8 cellular contexts compared by ENCODE assay signal in the genomic region with DNA sequence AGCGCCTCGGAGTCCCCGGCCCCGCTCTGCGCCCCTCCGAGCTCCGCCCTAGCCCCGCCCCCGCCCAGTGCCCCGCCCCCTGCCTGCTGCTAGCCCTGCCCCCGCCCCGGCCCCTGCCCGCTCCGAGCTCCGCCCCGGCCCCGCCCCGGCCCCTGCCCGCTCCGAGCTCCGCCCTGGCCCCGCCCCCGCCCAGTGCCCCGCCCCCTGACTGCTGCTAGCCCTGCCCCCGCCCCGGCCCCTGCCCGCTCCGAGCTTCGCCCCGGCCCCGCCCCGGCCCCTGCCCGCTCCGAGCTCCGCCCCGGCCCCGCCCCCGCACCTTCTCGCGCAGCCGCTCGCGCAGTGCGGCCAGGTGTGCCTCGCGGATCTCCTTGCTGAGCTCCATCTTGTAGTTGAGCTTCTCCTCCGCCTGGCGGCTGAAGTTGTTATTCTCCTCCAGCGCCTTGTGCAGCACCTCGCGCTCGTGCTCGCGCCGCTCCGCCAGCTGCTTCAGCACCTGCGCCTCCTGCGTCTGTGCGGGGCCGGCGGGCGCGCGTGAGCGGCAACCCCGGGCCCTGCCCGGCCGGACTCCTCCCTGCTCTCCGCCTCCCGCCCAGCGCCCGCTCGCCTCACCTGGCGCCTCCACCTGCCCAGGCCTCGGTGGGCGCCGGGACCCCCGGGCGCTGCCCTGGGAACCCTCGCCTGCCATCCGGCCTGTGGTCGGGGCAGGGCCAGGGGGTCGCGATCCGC. TPM values are rescaled to one million over a fixed set of nuclear protein-coding genes. Genes with fewer than 3 reads are reported as not detected.
A peak's percentile ranks its signal among the peaks of the same experiment; 100 is the strongest.
DNase-seq lines count a peak whose midpoint lies in the region; ATAC-seq, FAIRE-seq and TF ChIP-seq lines count a peak whose summit lies in the region.

No MANE protein-coding gene starts in this region.

- CTCF ChIA-PET in activated CD4-positive, alpha-beta T cell treated with anti-CD3 and anti-CD28 coated beads, Interleukin-2, amount 10 ng/mL, durations not matched to agents 7 days and 5 days (lab: Charles Lee), result interaction anchor here (0.6 to 2.5 kb wide), 16 partner anchors 9 to 108 kb away, joined by 3 to 16 read pairs (median 5); partner anchors contain the start of genes GMEB2, HELZ2, LIME1 and PTK6
- CTCF ChIA-PET in HepG2 (lab: Yijun Ruan, JAX; ENCODE audit: low intra/inter-chr PET ratio, low total read pairs), result no interaction called here

- H4K20me1 ChIP-seq in HepG2 (ENCODE audit: insufficient read depth, low read length), result no peaks in the 10 kb centered on the region

- peaks cover 25% of the 10 kb centered on the region for H3K4me1 Mint-ChIP-seq in activated CD4-positive, alpha-beta T cell treated with anti-CD3 and anti-CD28 coated beads, Interleukin-2, amount 10 ng/mL, durations not matched to agents 7 days and 5 days
- H3K4me1 Mint-ChIP-seq in dendritic cell treated with granulocyte-macrophage colony-stimulating factor and Interleukin-4, amounts not matched to agents 40 ng/mL and 50 ng/mL, for 4 days (ENCODE audit: low read depth), result peaks cover 32% of the 10 kb centered on the region

- peak overlapping the region; percentile 56 for H3K27ac ChIP-seq in HepG2 (ENCODE audit: extremely low read length, insufficient read depth, low read length)

- peak overlapping the region; percentile 96 for H3K4me2 ChIP-seq in HepG2 (ENCODE audit: low read depth, low read length)

- no peaks in the 10 kb centered on the region for H3K9me3 ChIP-seq in HepG2 (ENCODE audit: low read length)

- no peaks in the 10 kb centered on the region; a peak in 1 of 5 replicates for H3K27me3 ChIP-seq in HepG2 (ENCODE audit: control insufficient read depth in 1 of 2, insufficient read depth in 2 of 2, low read length in 2 of 2)

- H3K27ac Mint-ChIP-seq in activated CD4-positive, alpha-beta T cell treated with anti-CD3 and anti-CD28 coated beads, Interleukin-2, amount 10 ng/mL, durations not matched to agents 7 days and 5 days, result peak overlapping the region; percentile 88
- H3K27ac Mint-ChIP-seq in dendritic cell treated with granulocyte-macrophage colony-stimulating factor and Interleukin-4, amounts not matched to agents 40 ng/mL and 50 ng/mL, for 4 days, result peak overlapping the region; percentile 84

- POLR2A ChIA-PET in activated CD4-positive, alpha-beta T cell treated with anti-CD3 and anti-CD28 coated beads, Interleukin-2, amount 10 ng/mL, durations not matched to agents 7 days and 5 days (lab: Charles Lee), result interaction anchor here (0.7 to 1.4 kb wide), 2 partner anchors 14 to 326 kb away, joined by 4 to 5 read pairs; no protein-coding TSS in a partner anchor
- POLR2A ChIA-PET in HepG2 (lab: Yijun Ruan, JAX), result interaction anchor here (0.5 to 3.3 kb wide), 21 partner anchors 10 to 425 kb away, joined by 3 to 58 read pairs (median 5); partner anchors contain the start of genes ARFRP1, GMEB2, HELZ2 and RTEL1

- intact Hi-C loops in dendritic cell treated with granulocyte-macrophage colony-stimulating factor and Interleukin-4, amounts not matched to agents 40 ng/mL and 50 ng/mL, for 4 days (cut with micrococcal nuclease), result loop anchor here (2.0 kb wide), 1 partner anchor 103 kb away; no protein-coding TSS in a partner anchor
- intact Hi-C loops in HepG2 (cut with micrococcal nuclease; ENCODE audit: unreplicated experiment), result no loop called here

- no peaks in the 10 kb centered on the region for H3K27me3 Mint-ChIP-seq in activated CD4-positive, alpha-beta T cell treated with anti-CD3 and anti-CD28 coated beads, Interleukin-2, amount 10 ng/mL, durations not matched to agents 7 days and 5 days
- peaks cover 23% of the 10 kb centered on the region for H3K27me3 Mint-ChIP-seq in dendritic cell treated with granulocyte-macrophage colony-stimulating factor and Interleukin-4, amounts not matched to agents 40 ng/mL and 50 ng/mL, for 4 days

- ATAC-seq in GM18907 (IDR thresholded peaks at IDR 0.05; ENCODE audit: unreplicated experiment) (peak; percentile 48), HG03139 (IDR thresholded peaks at IDR 0.05; ENCODE audit: unreplicated experiment) (peak; percentile 55), HepG2 (peak; percentile 77)

- peak; percentile 90 for TF ChIP-seq RAD21 in HepG2 (CRISPR knock-in tag; IDR thresholded peaks at IDR 0.05)

- H3K9me3 Mint-ChIP-seq in activated CD4-positive, alpha-beta T cell treated with anti-CD3 and anti-CD28 coated beads, Interleukin-2, amount 10 ng/mL, durations not matched to agents 7 days and 5 days, result no peaks in the 10 kb centered on the region
- no peaks in the 10 kb centered on the region for H3K9me3 Mint-ChIP-seq in dendritic cell treated with granulocyte-macrophage colony-stimulating factor and Interleukin-4, amounts not matched to agents 40 ng/mL and 50 ng/mL, for 4 days

- H3K4me3 Mint-ChIP-seq in activated CD4-positive, alpha-beta T cell treated with anti-CD3 and anti-CD28 coated beads, Interleukin-2, amount 10 ng/mL, durations not matched to agents 7 days and 5 days, result peak overlapping the region; percentile 74
- H3K4me3 Mint-ChIP-seq in dendritic cell treated with granulocyte-macrophage colony-stimulating factor and Interleukin-4, amounts not matched to agents 40 ng/mL and 50 ng/mL, for 4 days, result peak overlapping the region; percentile 72

- TF ChIP-seq POLR2A in HepG2 (IDR thresholded peaks at IDR 0.05; ENCODE audit: insufficient read depth in 1 of 2, low read depth in 2 of 2, low read length in 2 of 2), result peak; percentile 41 to 73; a peak in 3 of 4 replicates

- peak; percentile 72 for FAIRE-seq in HepG2 (lab: Jason Lieb, UNC)

- in situ Hi-C loops in HepG2 (cut with HindIII; ENCODE audit: extremely low pct_ligation_motif_present, low pct_unique_long_range_greater_than_20kb), result no loop called here

- H3K79me2 ChIP-seq in HepG2 (ENCODE audit: insufficient read depth, low read length), result no peaks in the 10 kb centered on the region

- H3K9ac ChIP-seq in HepG2 (ENCODE audit: insufficient read depth, low read depth, low read length), result peak overlapping the region; percentile 68

- H3K36me3 ChIP-seq in HepG2 (replicated peaks in 1 of 2; ENCODE audit: control insufficient read depth in 1 of 2, insufficient read depth in 2 of 2, low read length in 2 of 2), result no peaks in the 10 kb centered on the region; a peak in 1 of 5 replicates

- peak; percentile 94 for DNase-seq in AG08395 (ENCODE audit: low spot score)
- DNase-seq in NCI-H460 (ENCODE audit: extremely low read depth, low read depth), result peak; percentile 62
- peak; percentile 96 for DNase-seq in activated CD4-positive, alpha-beta T cell treated with anti-CD3 and anti-CD28 coated beads, Interleukin-2, amount 10 ng/mL, durations not matched to agents 7 days and 5 days
- peak; percentile 90 for DNase-seq in HepG2 (ENCODE audit: low spot score)
- peak; percentile 97 to 99 for DNase-seq in stimulated activated CD4-positive, alpha-beta T cell treated with anti-CD3 and anti-CD28 coated beads, Interleukin-4, amount 100 ng/mL, for 4 hours

- peak; percentile 74 for TF ChIP-seq CTCF in HepG2 (CRISPR knock-in tag; IDR thresholded peaks at IDR 0.05)

- WGBS in HepG2 (ENCODE audit: low lambda C conversion rate), result 4% methylated on average over 67 of the region's 85 CpGs

- no peak overlapping the region for H2AFZ ChIP-seq in HepG2 (ENCODE audit: low read length)

- peak overlapping the region; percentile 49 to 81 (median 63) for H3K4me3 ChIP-seq in HepG2 (replicated peaks in 1 of 3; ENCODE audit: insufficient read depth in 1 of 3, low read depth in 2 of 3, low read length in 3 of 3)

- H3K36me3 Mint-ChIP-seq in activated CD4-positive, alpha-beta T cell treated with anti-CD3 and anti-CD28 coated beads, Interleukin-2, amount 10 ng/mL, durations not matched to agents 7 days and 5 days (ENCODE audit: low read depth), result peaks cover 14% of the 10 kb centered on the region
- H3K36me3 Mint-ChIP-seq in dendritic cell treated with granulocyte-macrophage colony-stimulating factor and Interleukin-4, amounts not matched to agents 40 ng/mL and 50 ng/mL, for 4 days (ENCODE audit: low read depth), result peaks cover 6% of the 10 kb centered on the region

- peaks cover 20% of the 10 kb centered on the region for H3K4me1 ChIP-seq in HepG2 (ENCODE audit: insufficient read depth, low read length)

- no TSS peak for BruUV-seq in HepG2 (replicated peaks; lab: Mats Ljungman, UMichigan)

- TF ChIP-seq EP300 in HepG2 (IDR thresholded peaks at IDR 0.05; ENCODE audit: low read depth in 2 of 2, low read length in 2 of 2) (no peak), HepG2 (CRISPR knock-in tag; IDR thresholded peaks at IDR 0.05; ENCODE audit: borderline replicate concordance) (no peak)

RNA-seq across cellular contexts. Expression of gene STMN3, which starts 11.3 kb away (rescaled TPM):
- 1.8 and 2.5 TPM in 2 replicates for total RNA-seq in NCI-H460 (2014; rRNA removed; shearing (Covaris generic))
- polyA plus RNA-seq in NCI-H460 (2014; cell fraction: nucleus; rRNA removed), result 10.7 and 13.8 TPM in 2 replicates
- 10 to 100 TPM; 49.4 to 54.4 TPM for total RNA-seq in activated CD4-positive, alpha-beta T cell treated with anti-CD3 and anti-CD28 coated beads, Interleukin-2, amount 10 ng/mL, durations not matched to agents 7 days and 5 days
- 28.1 and 48.3 TPM in 2 replicates for total RNA-seq in HepG2 (2016; rRNA removed; fragmentation: Illumina TruSeq; extraction: Trizol)
- 9.7 and 10.6 TPM in 2 replicates for total RNA-seq in HepG2 (2016; cell fraction: cytosol; rRNA removed; fragmentation: Illumina TruSeq; extraction: Trizol; ENCODE audit: low read depth)
- total RNA-seq in HepG2 (2016; cell fraction: insoluble cytoplasmic fraction; rRNA removed; fragmentation: Illumina TruSeq; extraction: Trizol), result 26.7 and 50.6 TPM in 2 replicates
- 20.0 and 20.9 TPM in 2 replicates for total RNA-seq in HepG2 (2016; cell fraction: membrane; rRNA removed; fragmentation: Illumina TruSeq; extraction: Trizol)
- 36.8 and 43.1 TPM in 2 replicates for total RNA-seq in HepG2 (2016; cell fraction: nucleus; rRNA removed; fragmentation: Illumina TruSeq; extraction: Trizol)
- 21.0 and 28.5 TPM in 2 replicates for polyA plus RNA-seq in HepG2 (2011; rRNA removed)
- 22.7 and 33.5 TPM in 2 replicates for polyA plus RNA-seq in HepG2 (2011; cell fraction: cytosol; rRNA removed)
- 98.2 and 123 TPM in 2 replicates for polyA plus RNA-seq in HepG2 (2011; cell fraction: nucleus; rRNA removed)
- 13.1 and 18.3 TPM in 2 replicates for polyA plus RNA-seq in HepG2 (2012)
- 10.7 and 12.2 TPM in 2 replicates for polyA plus RNA-seq in HepG2 (2016; cell fraction: cytosol; fragmentation: Illumina TruSeq; extraction: Trizol; ENCODE audit: low read depth)
- polyA plus RNA-seq in HepG2 (2016; cell fraction: insoluble cytoplasmic fraction; fragmentation: Illumina TruSeq; extraction: Trizol; ENCODE audit: low read depth), result 28.3 and 29.5 TPM in 2 replicates
- polyA plus RNA-seq in HepG2 (2016; cell fraction: membrane; fragmentation: Illumina TruSeq; extraction: Trizol; ENCODE audit: low read depth), result 16.2 and 16.7 TPM in 2 replicates
- 84.0 and 90.0 TPM in 2 replicates for polyA plus RNA-seq in HepG2 (2016; cell fraction: nucleus; fragmentation: Illumina TruSeq; extraction: Trizol; ENCODE audit: insufficient read depth, low read depth)
- polyA minus RNA-seq in HepG2 (2011; rRNA and poly(A)+ RNA removed; ENCODE audit: low replicate concordance), result 1.7 and 23.2 TPM in 2 replicates
- polyA minus RNA-seq in HepG2 (2011; cell fraction: cytosol; rRNA and poly(A)+ RNA removed), result 8.5 and 11.0 TPM in 2 replicates
- 3.3 and 5.6 TPM in 2 replicates for polyA minus RNA-seq in HepG2 (2011; cell fraction: nucleus; rRNA and poly(A)+ RNA removed)

RNA-seq across cellular contexts. Expression of gene GMEB2, which starts 15.1 kb away (rescaled TPM):
- total RNA-seq in NCI-H460 (2014; rRNA removed; shearing (Covaris generic)), result 13.1 and 14.0 TPM in 2 replicates
- 26.5 and 37.3 TPM in 2 replicates for polyA plus RNA-seq in NCI-H460 (2014; cell fraction: nucleus; rRNA removed)
- total RNA-seq in activated CD4-positive, alpha-beta T cell treated with anti-CD3 and anti-CD28 coated beads, Interleukin-2, amount 10 ng/mL, durations not matched to agents 7 days and 5 days, result 10 to 100 TPM; 20.0 to 20.5 TPM
- total RNA-seq in HepG2 (2016; rRNA removed; fragmentation: Illumina TruSeq; extraction: Trizol), result 11.6 and 12.4 TPM in 2 replicates
- total RNA-seq in HepG2 (2016; cell fraction: cytosol; rRNA removed; fragmentation: Illumina TruSeq; extraction: Trizol; ENCODE audit: low read depth), result 2.2 and 2.3 TPM in 2 replicates
- 9.6 and 12.4 TPM in 2 replicates for total RNA-seq in HepG2 (2016; cell fraction: insoluble cytoplasmic fraction; rRNA removed; fragmentation: Illumina TruSeq; extraction: Trizol)
- total RNA-seq in HepG2 (2016; cell fraction: membrane; rRNA removed; fragmentation: Illumina TruSeq; extraction: Trizol), result 6.9 and 7.8 TPM in 2 replicates
- 7.8 and 10.3 TPM in 2 replicates for total RNA-seq in HepG2 (2016; cell fraction: nucleus; rRNA removed; fragmentation: Illumina TruSeq; extraction: Trizol)
- polyA plus RNA-seq in HepG2 (2011; rRNA removed), result 10.6 and 11.5 TPM in 2 replicates
- 8.5 and 9.9 TPM in 2 replicates for polyA plus RNA-seq in HepG2 (2011; cell fraction: cytosol; rRNA removed)
- polyA plus RNA-seq in HepG2 (2011; cell fraction: nucleus; rRNA removed), result 20.2 and 24.4 TPM in 2 replicates
- polyA plus RNA-seq in HepG2 (2012), result 6.9 and 8.7 TPM in 2 replicates
- 1.5 TPM in 2 replicates for polyA plus RNA-seq in HepG2 (2016; cell fraction: cytosol; fragmentation: Illumina TruSeq; extraction: Trizol; ENCODE audit: low read depth)
- 9.6 and 12.8 TPM in 2 replicates for polyA plus RNA-seq in HepG2 (2016; cell fraction: insoluble cytoplasmic fraction; fragmentation: Illumina TruSeq; extraction: Trizol; ENCODE audit: low read depth)
- polyA plus RNA-seq in HepG2 (2016; cell fraction: membrane; fragmentation: Illumina TruSeq; extraction: Trizol; ENCODE audit: low read depth), result 3.9 and 4.4 TPM in 2 replicates
- polyA plus RNA-seq in HepG2 (2016; cell fraction: nucleus; fragmentation: Illumina TruSeq; extraction: Trizol; ENCODE audit: insufficient read depth, low read depth), result 17.0 TPM in 2 replicates
- 9.4 and 15.1 TPM in 2 replicates for polyA minus RNA-seq in HepG2 (2011; rRNA and poly(A)+ RNA removed; ENCODE audit: low replicate concordance)
- 6.5 and 6.7 TPM in 2 replicates for polyA minus RNA-seq in HepG2 (2011; cell fraction: cytosol; rRNA and poly(A)+ RNA removed)
- 5.6 and 6.2 TPM in 2 replicates for polyA minus RNA-seq in HepG2 (2011; cell fraction: nucleus; rRNA and poly(A)+ RNA removed)

RNA-seq across cellular contexts. Expression of gene RTEL1, which starts 16.2 kb away (rescaled TPM):
- 4.1 and 6.3 TPM in 2 replicates for total RNA-seq in NCI-H460 (2014; rRNA removed; shearing (Covaris generic))
- polyA plus RNA-seq in NCI-H460 (2014; cell fraction: nucleus; rRNA removed), result 48.4 and 56.4 TPM in 2 replicates
- 10 to 100 TPM; 53.3 to 58.9 TPM for total RNA-seq in activated CD4-positive, alpha-beta T cell treated with anti-CD3 and anti-CD28 coated beads, Interleukin-2, amount 10 ng/mL, durations not matched to agents 7 days and 5 days
- 10.9 and 21.8 TPM in 2 replicates for total RNA-seq in HepG2 (2016; rRNA removed; fragmentation: Illumina TruSeq; extraction: Trizol)
- total RNA-seq in HepG2 (2016; cell fraction: cytosol; rRNA removed; fragmentation: Illumina TruSeq; extraction: Trizol; ENCODE audit: low read depth), result 1.6 and 2.4 TPM in 2 replicates
- total RNA-seq in HepG2 (2016; cell fraction: insoluble cytoplasmic fraction; rRNA removed; fragmentation: Illumina TruSeq; extraction: Trizol), result 8.3 and 23.6 TPM in 2 replicates
- 4.7 and 6.3 TPM in 2 replicates for total RNA-seq in HepG2 (2016; cell fraction: membrane; rRNA removed; fragmentation: Illumina TruSeq; extraction: Trizol)
- total RNA-seq in HepG2 (2016; cell fraction: nucleus; rRNA removed; fragmentation: Illumina TruSeq; extraction: Trizol), result 34.3 and 37.2 TPM in 2 replicates
- 29.5 and 36.4 TPM in 2 replicates for polyA plus RNA-seq in HepG2 (2011; rRNA removed)
- polyA plus RNA-seq in HepG2 (2011; cell fraction: cytosol; rRNA removed), result 3.8 and 9.1 TPM in 2 replicates
- 268 and 385 TPM in 2 replicates for polyA plus RNA-seq in HepG2 (2011; cell fraction: nucleus; rRNA removed)
- 16.7 and 17.6 TPM in 2 replicates for polyA plus RNA-seq in HepG2 (2012)
- polyA plus RNA-seq in HepG2 (2016; cell fraction: cytosol; fragmentation: Illumina TruSeq; extraction: Trizol; ENCODE audit: low read depth), result 1.9 TPM in 2 replicates
- 8.6 and 15.7 TPM in 2 replicates for polyA plus RNA-seq in HepG2 (2016; cell fraction: insoluble cytoplasmic fraction; fragmentation: Illumina TruSeq; extraction: Trizol; ENCODE audit: low read depth)
- 4.9 and 5.5 TPM in 2 replicates for polyA plus RNA-seq in HepG2 (2016; cell fraction: membrane; fragmentation: Illumina TruSeq; extraction: Trizol; ENCODE audit: low read depth)
- 117 and 129 TPM in 2 replicates for polyA plus RNA-seq in HepG2 (2016; cell fraction: nucleus; fragmentation: Illumina TruSeq; extraction: Trizol; ENCODE audit: insufficient read depth, low read depth)
- polyA minus RNA-seq in HepG2 (2011; rRNA and poly(A)+ RNA removed; ENCODE audit: low replicate concordance), result 47.6 and 86.8 TPM in 2 replicates
- 5.5 and 5.7 TPM in 2 replicates for polyA minus RNA-seq in HepG2 (2011; cell fraction: cytosol; rRNA and poly(A)+ RNA removed)
- 78.0 and 85.2 TPM in 2 replicates for polyA minus RNA-seq in HepG2 (2011; cell fraction: nucleus; rRNA and poly(A)+ RNA removed)

RNA-seq across cellular contexts. Expression of gene TNFRSF6B, which starts 54.5 kb away (rescaled TPM):
- 0.10 TPM in 1 of 2 replicates, not detected in the other for total RNA-seq in NCI-H460 (2014; rRNA removed; shearing (Covaris generic))
- 17.7 and 18.1 TPM in 2 replicates for polyA plus RNA-seq in NCI-H460 (2014; cell fraction: nucleus; rRNA removed)
- 1 to 10 TPM in 1 of 2 experiments, not detected in 1; 1.0 TPM for total RNA-seq in activated CD4-positive, alpha-beta T cell treated with anti-CD3 and anti-CD28 coated beads, Interleukin-2, amount 10 ng/mL, durations not matched to agents 7 days and 5 days
- not detected in 2 replicates for total RNA-seq in HepG2 (2016; rRNA removed; fragmentation: Illumina TruSeq; extraction: Trizol)
- not detected in 2 replicates for total RNA-seq in HepG2 (2016; cell fraction: cytosol; rRNA removed; fragmentation: Illumina TruSeq; extraction: Trizol; ENCODE audit: low read depth)
- not detected in 2 replicates for total RNA-seq in HepG2 (2016; cell fraction: insoluble cytoplasmic fraction; rRNA removed; fragmentation: Illumina TruSeq; extraction: Trizol)
- total RNA-seq in HepG2 (2016; cell fraction: membrane; rRNA removed; fragmentation: Illumina TruSeq; extraction: Trizol), result not detected in 2 replicates
- not detected in 2 replicates for total RNA-seq in HepG2 (2016; cell fraction: nucleus; rRNA removed; fragmentation: Illumina TruSeq; extraction: Trizol)
- polyA plus RNA-seq in HepG2 (2011; rRNA removed), result 0.24 and 0.86 TPM in 2 replicates
- 0.45 and 1.3 TPM in 2 replicates for polyA plus RNA-seq in HepG2 (2011; cell fraction: cytosol; rRNA removed)
- polyA plus RNA-seq in HepG2 (2011; cell fraction: nucleus; rRNA removed), result 22.5 and 36.0 TPM in 2 replicates
- polyA plus RNA-seq in HepG2 (2012), result 0.55 TPM in 1 of 2 replicates, not detected in the other
- polyA plus RNA-seq in HepG2 (2016; cell fraction: cytosol; fragmentation: Illumina TruSeq; extraction: Trizol; ENCODE audit: low read depth), result 0.45 and 0.48 TPM in 2 replicates
- 0.32 TPM in 1 of 2 replicates, not detected in the other for polyA plus RNA-seq in HepG2 (2016; cell fraction: insoluble cytoplasmic fraction; fragmentation: Illumina TruSeq; extraction: Trizol; ENCODE audit: low read depth)
- polyA plus RNA-seq in HepG2 (2016; cell fraction: membrane; fragmentation: Illumina TruSeq; extraction: Trizol; ENCODE audit: low read depth), result 0.37 and 0.71 TPM in 2 replicates
- polyA plus RNA-seq in HepG2 (2016; cell fraction: nucleus; fragmentation: Illumina TruSeq; extraction: Trizol; ENCODE audit: insufficient read depth, low read depth), result not detected in 2 replicates
- polyA minus RNA-seq in HepG2 (2011; rRNA and poly(A)+ RNA removed; ENCODE audit: low replicate concordance), result not detected in 2 replicates
- not detected in 2 replicates for polyA minus RNA-seq in HepG2 (2011; cell fraction: cytosol; rRNA and poly(A)+ RNA removed)
- polyA minus RNA-seq in HepG2 (2011; cell fraction: nucleus; rRNA and poly(A)+ RNA removed), result not detected in 2 replicates

Comparison
In these comparisons a context has a peak if more than half of its experiments do, and no peak if none do; other contexts are left out.
1. Peak in every context shown above with its lines: DNase-seq, ATAC-seq, H3K4me3 ChIP-seq and H3K27ac ChIP-seq.